10 cellular contexts compared by ENCODE assay signal in the genomic region with DNA sequence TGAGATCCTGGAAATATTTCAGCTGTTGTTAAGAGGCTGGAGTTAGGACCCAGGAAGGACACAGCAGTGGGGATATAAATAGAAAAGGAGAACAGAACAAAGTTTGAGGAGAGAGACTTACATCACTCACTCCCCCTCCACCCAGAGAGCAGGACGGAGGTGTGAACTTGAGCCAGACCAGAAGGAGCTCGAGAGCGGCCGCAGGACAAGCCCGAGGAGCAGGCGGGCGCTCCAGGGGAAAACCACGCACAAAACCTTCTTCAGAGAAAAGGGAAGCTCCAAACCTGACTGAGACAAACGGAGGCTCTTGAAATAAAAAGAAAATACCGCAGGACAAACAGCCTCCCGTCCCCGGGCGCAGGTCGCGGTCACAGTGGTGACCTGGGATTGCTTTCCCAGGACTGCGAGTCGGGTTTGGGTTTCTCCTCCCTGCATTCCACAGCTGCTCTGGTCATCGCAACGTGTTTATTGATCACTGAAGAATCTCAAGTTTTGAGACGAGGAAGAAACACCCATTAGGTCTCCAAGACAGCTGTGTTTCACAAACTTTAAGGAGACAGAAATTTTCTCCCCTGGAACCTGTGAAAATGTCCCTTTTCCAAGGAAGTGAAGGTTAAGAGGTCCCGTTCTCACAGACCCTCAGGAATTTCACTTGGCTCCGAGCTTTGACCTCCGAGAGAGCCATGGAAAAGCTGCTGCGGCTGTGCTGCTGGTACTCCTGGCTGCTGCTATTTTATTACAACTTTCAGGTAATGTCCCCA. TPM values are rescaled to one million over a fixed set of nuclear protein-coding genes. Genes with fewer than 3 reads are reported as not detected.
DNase-seq lines count a peak whose midpoint lies in the region; ATAC-seq, FAIRE-seq and TF ChIP-seq lines count a peak whose summit lies in the region.
"Had no signal": no experiment of that assay in that cellular context is flagged by ENCODE, and none has a peak within 500 bp of the region (broad histone marks: within the 10 kb centered on the region; RNA-seq: fewer than 3 reads in every experiment).

A gene (plus strand): TSS at position 125 of the 761 bp plus-strand sequence. CDS start 559 bp downstream, at position 684.

- peak; percentile 70 for ATAC-seq in left lobe of liver
- no peak for ATAC-seq in HG02870 (IDR thresholded peaks at IDR 0.05; ENCODE audit: unreplicated experiment)
- ATAC-seq: activated naive CD8-positive, alpha-beta T cell treated with anti-CD3 and anti-CD28 coated beads, Interleukin-2, amount 50 U/mL, for 24 hours had no signal

- no peaks in the 10 kb centered on the region for H3K4me1 Mint-ChIP-seq in activated T-helper 1 cell treated with anti-CD3 and anti-CD28 coated beads, Interleukin-12 subunit alpha, Interleukin-12 subunit beta, Interleukin-2, Interleukin-4 antibody, amounts not matched to agents 30 ng/mL and 10 ng/mL and 1 ng/mL, durations not matched to agents 14 hours and 24 hours and 36 hours (ENCODE audit: low read depth)

- peaks cover 0 to 15% (median 0%) of the 10 kb centered on the region in 3 donors for H3K27me3 ChIP-seq in stomach

- H3K9me3 ChIP-seq in stomach = no peaks in the 10 kb centered on the region

- TF ChIP-seq EP300 in stomach (IDR thresholded peaks at IDR 0.05) = no peak

- peak in 1 of 4 donors; percentile 37 for TF ChIP-seq POLR2A in stomach (IDR thresholded peaks at IDR 0.05)

- no peak within 1 kb of the TSS for H3K27ac Mint-ChIP-seq in activated T-helper 1 cell treated with anti-CD3 and anti-CD28 coated beads, Interleukin-12 subunit alpha, Interleukin-12 subunit beta, Interleukin-2, Interleukin-4 antibody, amounts not matched to agents 30 ng/mL and 10 ng/mL and 1 ng/mL, durations not matched to agents 14 hours and 24 hours and 36 hours
- H3K27ac Mint-ChIP-seq: activated naive CD8-positive, alpha-beta T cell treated with anti-CD3 and anti-CD28 coated beads, Interleukin-2, amount 50 U/mL, for 24 hours had no signal

- peak within 1 kb of the TSS; percentile 7 to 81 (median 47) for H3K27ac ChIP-seq in stomach

- peaks cover 18% of the 10 kb centered on the region for H3K27me3 Mint-ChIP-seq in activated T-helper 1 cell treated with anti-CD3 and anti-CD28 coated beads, Interleukin-12 subunit alpha, Interleukin-12 subunit beta, Interleukin-2, Interleukin-4 antibody, amounts not matched to agents 30 ng/mL and 10 ng/mL and 1 ng/mL, durations not matched to agents 14 hours and 24 hours and 36 hours (ENCODE audit: insufficient read depth)

- no peaks in the 10 kb centered on the region for H3K36me3 ChIP-seq in stomach

- 3 to 8% (median 4%) methylated on average over 24 of the region's 24 CpGs for WGBS in stomach, 5 donors

- DNase-seq in GM19239 (ENCODE audit: insufficient read length, low spot score) (peak; percentile 18), astrocyte of the hippocampus (ENCODE audit: low read depth, low spot score) (peak; percentile 19), left lobe of liver (ENCODE audit: low spot score) (no peak), stomach (peak; percentile 49), NCI-H146 treated with DMSO at 0.1 percent for 48 hours (lab: John Stamatoyannopoulos, UW; ENCODE audit: unreplicated experiment) (no peak), LoVo (ENCODE audit: low spot score) (no peak)
- no peak for DNase-seq in activated T-helper 1 cell treated with anti-CD3 and anti-CD28 coated beads, Interleukin-12 subunit alpha, Interleukin-12 subunit beta, Interleukin-2, Interleukin-4 antibody, amounts not matched to agents 30 ng/mL and 10 ng/mL and 1 ng/mL, durations not matched to agents 14 hours and 24 hours and 36 hours (ENCODE audit: low spot score)
- DNase-seq: activated naive CD8-positive, alpha-beta T cell treated with anti-CD3 and anti-CD28 coated beads, Interleukin-2, amount 50 U/mL, for 24 hours had no signal

- no peaks in the 10 kb centered on the region for H3K9me3 Mint-ChIP-seq in activated T-helper 1 cell treated with anti-CD3 and anti-CD28 coated beads, Interleukin-12 subunit alpha, Interleukin-12 subunit beta, Interleukin-2, Interleukin-4 antibody, amounts not matched to agents 30 ng/mL and 10 ng/mL and 1 ng/mL, durations not matched to agents 14 hours and 24 hours and 36 hours
- H3K9me3 Mint-ChIP-seq: activated naive CD8-positive, alpha-beta T cell treated with anti-CD3 and anti-CD28 coated beads, Interleukin-2, amount 50 U/mL, for 24 hours had no signal

- no peak for TF ChIP-seq CTCF in stomach (IDR thresholded peaks at IDR 0.05)

- intact Hi-C loops in stomach (cut with DNase I; ENCODE audit: low total_unique reads) = no loop called here
- intact Hi-C loops in activated T-helper 1 cell treated with anti-CD3 and anti-CD28 coated beads, Interleukin-12 subunit alpha, Interleukin-12 subunit beta, Interleukin-2, Interleukin-4 antibody, amounts not matched to agents 30 ng/mL and 10 ng/mL and 1 ng/mL, durations not matched to agents 14 hours and 24 hours and 36 hours (cut with micrococcal nuclease) = no loop called here

- H3K4me3 ChIP-seq in stomach = peak within 1 kb of the TSS; percentile 39 to 47 (median 40)

- no peak within 1 kb of the TSS for H3K4me3 Mint-ChIP-seq in activated T-helper 1 cell treated with anti-CD3 and anti-CD28 coated beads, Interleukin-12 subunit alpha, Interleukin-12 subunit beta, Interleukin-2, Interleukin-4 antibody, amounts not matched to agents 30 ng/mL and 10 ng/mL and 1 ng/mL, durations not matched to agents 14 hours and 24 hours and 36 hours
- H3K4me3 Mint-ChIP-seq: activated naive CD8-positive, alpha-beta T cell treated with anti-CD3 and anti-CD28 coated beads, Interleukin-2, amount 50 U/mL, for 24 hours had no signal

- H3K4me1 ChIP-seq in stomach = peaks cover 11 to 45% (median 24%) of the 10 kb centered on the region in 4 donors

- H3K36me3 Mint-ChIP-seq in activated T-helper 1 cell treated with anti-CD3 and anti-CD28 coated beads, Interleukin-12 subunit alpha, Interleukin-12 subunit beta, Interleukin-2, Interleukin-4 antibody, amounts not matched to agents 30 ng/mL and 10 ng/mL and 1 ng/mL, durations not matched to agents 14 hours and 24 hours and 36 hours (ENCODE audit: low read depth) = no peaks in the 10 kb centered on the region

- no peak for FAIRE-seq in GM19239 (lab: Jason Lieb, UNC)
- FAIRE-seq: GM18507 had no signal

RNA-seq across cellular contexts. Expression of the gene that starts here (rescaled TPM):
- total RNA-seq in left lobe of liver = 11.6 TPM
- total RNA-seq in stomach = 10 to 100 TPM; 14.8 to 43.8 (median 24.6) TPM
- polyA plus RNA-seq in stomach = 1 to 10 TPM; 3.7 to 5.0 (median 4.0) TPM
- total RNA-seq in activated T-helper 1 cell treated with anti-CD3 and anti-CD28 coated beads, Interleukin-12 subunit alpha, Interleukin-12 subunit beta, Interleukin-2, Interleukin-4 antibody, amounts not matched to agents 30 ng/mL and 10 ng/mL and 1 ng/mL, durations not matched to agents 14 hours and 24 hours and 36 hours = 0.18 and 0.59 TPM in 2 replicates

Comparison
In these comparisons a context has a peak if more than half of its experiments do, and no peak if none do; other contexts are left out.
1. DNase-seq: peak in GM19239 (single experiment), astrocyte of the hippocampus (single experiment) and stomach (single experiment); none in left lobe of liver (single experiment), NCI-H146 treated with DMSO at 0.1 percent for 48 hours (single experiment), LoVo (single experiment) and activated T-helper 1 cell treated with anti-CD3 and anti-CD28 coated beads, Interleukin-12 subunit alpha, Interleukin-12 subunit beta, Interleukin-2, Interleukin-4 antibody, amounts not matched to agents 30 ng/mL and 10 ng/mL and 1 ng/mL, durations not matched to agents 14 hours and 24 hours and 36 hours (single experiment).